ENCODE assay signal across 2 cellular contexts in genomic region chr12:132950844-132951535, GRCh38.
A peak's percentile ranks its signal among the peaks of the same experiment; 100 is the strongest.
TF ChIP-seq lines count a peak whose summit lies in the region.

No MANE protein-coding gene starts in this region.

TF ChIP-seq in HEK293, 187 proteins besides CTCF, POLR2A, EP300 and RAD21:
- TF ChIP-seq ZNF544 (tag by site-specific recombination; IDR thresholded peaks at IDR 0.05) (peak; percentile 48; the same call in 1 of the 2 replicates), ZNF157 (tag by site-specific recombination; IDR thresholded peaks at IDR 0.05) (no peak), ZNF239 (tag by site-specific recombination; IDR thresholded peaks at IDR 0.05) (0 out of 2 replicates have a peak, but pooled peaks have one; percentile 2), ZNF558 (tag by site-specific recombination; IDR thresholded peaks at IDR 0.05) (peak; percentile 61; the same call in 1 of the 2 replicates), MZF1 (tag by site-specific recombination; IDR thresholded peaks at IDR 0.05; ENCODE audit: borderline replicate concordance) (no peak), YY2 (tag by site-specific recombination; IDR thresholded peaks at IDR 0.05) (0 out of 2 replicates have a peak, but pooled peaks have one; percentile 0)

TF ChIP-seq in H1, 55 proteins besides CTCF, POLR2A, EP300 and RAD21:
- TF ChIP-seq NRF1 (IDR thresholded peaks at IDR 0.05; ENCODE audit: low read depth, low read length) (no peak), TAF7 (optimal IDR thresholded peaks at IDR 0.05; ENCODE audit: borderline replicate concordance, low read depth, low read length) (no peak), FOSL1 (IDR thresholded peaks at IDR 0.05; ENCODE audit: insufficient read depth, low read depth, low read length) (no peak), ATF2 (IDR thresholded peaks at IDR 0.05; ENCODE audit: low read length) (no peak), CREB1 (IDR thresholded peaks at IDR 0.05) (no peak), SIX5 (IDR thresholded peaks at IDR 0.05; ENCODE audit: low read depth, low read length) (no peak), CHD2 (IDR thresholded peaks at IDR 0.05; ENCODE audit: low read length) (no peak), POLR2AphosphoS5 (IDR thresholded peaks at IDR 0.05; ENCODE audit: low read depth, low read length) (0 out of 2 replicates have a peak, but pooled peaks have one; percentile 28)
